1 cellular context compared by ENCODE assay signal in genomic region chr12:64222011-64222765, GRCh38.
TF ChIP-seq lines count a peak whose summit lies in the region.

Gene KICS2, minus strand, starts transcription at chr12:64222296. Its CDS starts 59 bp downstream, at chr12:64222237.

TF ChIP-seq in A549, 52 proteins besides CTCF, POLR2A, EP300 and RAD21 (continued from another document):
- peak; percentile 93 for TF ChIP-seq BCL3 (IDR thresholded peaks at IDR 0.05)
- TF ChIP-seq ZSCAN20 (CRISPR knock-in tag; IDR thresholded peaks at IDR 0.05), result no peak
- 0 out of 2 replicates have a peak, but pooled peaks have one; percentile 16 for TF ChIP-seq TFCP2L1 (CRISPR knock-in tag; IDR thresholded peaks at IDR 0.05)
- TF ChIP-seq BHLHE40 (IDR thresholded peaks at IDR 0.05; ENCODE audit: low read depth, low read length), result no peak
- TF ChIP-seq GATA3 (IDR thresholded peaks at IDR 0.05; ENCODE audit: borderline replicate concordance), result no peak
- no peak for TF ChIP-seq EHMT2 (IDR thresholded peaks at IDR 0.05; ENCODE audit: low read depth)
- peak; percentile 100 for TF ChIP-seq MYC (IDR thresholded peaks at IDR 0.05; ENCODE audit: borderline replicate concordance, low read length)
- peak; percentile 87; the same call in 1 of the 2 replicates for TF ChIP-seq EHF (CRISPR knock-in tag; IDR thresholded peaks at IDR 0.05)
- 0 out of 2 replicates have a peak, but pooled peaks have one; percentile 39 for TF ChIP-seq FOXS1 (CRISPR knock-in tag; IDR thresholded peaks at IDR 0.05)
- no peak for TF ChIP-seq ZFP36 (IDR thresholded peaks at IDR 0.05; ENCODE audit: borderline replicate concordance, partially characterized antibody)
- TF ChIP-seq POLR2AphosphoS2 (conservative IDR thresholded peaks at IDR 0.05; ENCODE audit: low read length), result no peak
- peak; percentile 81 for TF ChIP-seq E2F6 (IDR thresholded peaks at IDR 0.05; ENCODE audit: borderline replicate concordance, low read depth)
- no peak for TF ChIP-seq FOSL2 (IDR thresholded peaks at IDR 0.05)
- TF ChIP-seq FOSL2 (CRISPR knock-in tag; IDR thresholded peaks at IDR 0.05), result peak; percentile 91
